ENCODE assay signal across 8 cellular contexts in the genomic region with DNA sequence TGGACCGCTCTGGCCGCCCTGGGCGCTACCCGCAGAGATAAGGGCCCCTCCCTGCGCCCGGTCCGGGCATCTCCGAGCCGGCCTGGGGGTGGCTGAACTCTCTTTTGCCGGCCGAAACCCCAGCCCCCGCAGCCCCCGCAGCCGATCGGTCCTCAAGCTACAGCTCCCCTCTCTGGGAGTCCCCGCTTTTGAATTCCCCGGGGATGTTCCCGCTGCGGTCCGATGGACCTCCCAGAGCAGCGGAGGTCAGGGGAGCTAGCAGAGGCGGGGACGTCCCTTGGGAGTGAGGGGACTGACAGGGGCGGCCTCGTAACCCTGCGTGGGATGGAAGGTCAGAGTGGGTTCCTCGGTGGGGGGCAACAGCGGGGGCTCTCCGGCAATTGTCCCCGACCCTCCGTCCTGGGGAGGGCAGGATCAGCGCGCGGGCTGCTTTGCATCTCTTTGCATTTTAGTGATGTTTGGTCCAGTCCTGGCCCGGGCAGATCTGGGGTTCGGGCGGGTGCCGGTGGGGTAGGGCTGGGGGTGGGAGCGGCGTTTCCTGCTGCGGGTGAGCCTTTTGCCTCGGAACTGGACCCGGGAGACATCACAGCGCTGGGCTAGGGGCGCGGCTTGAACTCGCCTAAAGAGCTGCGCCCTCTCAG. TPM values are rescaled to one million over a fixed set of nuclear protein-coding genes. Genes with fewer than 3 reads are reported as not detected.
DNase-seq lines count a peak whose midpoint lies in the region; ATAC-seq and TF ChIP-seq lines count a peak whose summit lies in the region.

A gene with protein sequence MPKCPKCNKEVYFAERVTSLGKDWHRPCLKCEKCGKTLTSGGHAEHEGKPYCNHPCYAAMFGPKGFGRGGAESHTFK (plus strand): TSS at position 554 of the 641 bp plus-strand sequence. CDS start 374 bp downstream, outside the sequence.

- peak within 1 kb of the TSS; percentile 63 to 65 for H3K4me3 ChIP-seq in tibial artery

- no peaks in the 10 kb centered on the region for H3K27me3 Mint-ChIP-seq in activated CD4-positive, alpha-beta T cell treated with anti-CD3 and anti-CD28 coated beads for 36 hours

- no peaks in the 10 kb centered on the region for H3K27me3 ChIP-seq in tibial artery

- no peaks in the 10 kb centered on the region for H3K9me3 Mint-ChIP-seq in activated CD4-positive, alpha-beta T cell treated with anti-CD3 and anti-CD28 coated beads for 36 hours (ENCODE audit: low read depth)

- DNase-seq in activated CD4-positive, alpha-beta T cell treated with anti-CD3 and anti-CD28 coated beads for 36 hours, result peak; percentile 30
- DNase-seq in activated CD4-positive, alpha-beta T cell treated with anti-CD3 and anti-CD28 coated beads for 48 hours, result no peak
- DNase-seq in caudate nucleus (lab: John Stamatoyannopoulos, UW) (no peak), mesenteric fat pad (ENCODE audit: low spot score) (no peak), tibial artery (no peak), HuH-7 (ENCODE audit: low spot score) (no peak), iPS-NIHi7 (ENCODE audit: extremely low spot score) (no peak)

- H3K36me3 Mint-ChIP-seq in activated CD4-positive, alpha-beta T cell treated with anti-CD3 and anti-CD28 coated beads for 36 hours (ENCODE audit: low read depth), result peaks cover 1% of the 10 kb centered on the region

- H3K27ac ChIP-seq in caudate nucleus (ENCODE audit: low read depth, low read length) (peak within 1 kb of the TSS; percentile 36), tibial artery (peak within 1 kb of the TSS; percentile 97 to 98)

- no peaks in the 10 kb centered on the region for H3K36me3 ChIP-seq in tibial artery

- TF ChIP-seq CTCF in tibial artery (IDR thresholded peaks at IDR 0.05), result no peak

- ATAC-seq in activated CD4-positive, alpha-beta T cell treated with anti-CD3 and anti-CD28 coated beads for 36 hours, result no peak
- ATAC-seq in HG03135 (IDR thresholded peaks at IDR 0.05; ENCODE audit: unreplicated experiment), result no peak

- peaks cover 25 to 91% (median 81%) of the 10 kb centered on the region in 4 donors for H3K4me1 ChIP-seq in tibial artery

- intact Hi-C loops in activated CD4-positive, alpha-beta T cell treated with anti-CD3 and anti-CD28 coated beads for 36 hours (cut with DNase I, micrococcal nuclease), result loop anchor here in 1 of 2 experiments (10.0 kb wide), 1 partner anchor 422 kb away; the partner anchor contains the start of gene GPR132
- intact Hi-C loops in tibial artery (cut with DNase I; ENCODE audit: low total_unique reads), result no loop called here

- peak within 1 kb of the TSS; percentile 58 for H3K27ac Mint-ChIP-seq in activated CD4-positive, alpha-beta T cell treated with anti-CD3 and anti-CD28 coated beads for 36 hours

- H3K4me3 Mint-ChIP-seq in activated CD4-positive, alpha-beta T cell treated with anti-CD3 and anti-CD28 coated beads for 36 hours, result peak within 1 kb of the TSS; percentile 81

- H3K4me1 Mint-ChIP-seq in activated CD4-positive, alpha-beta T cell treated with anti-CD3 and anti-CD28 coated beads for 36 hours, result peaks cover 47% of the 10 kb centered on the region

- H3K9me3 ChIP-seq in tibial artery, result no peaks in the 10 kb centered on the region

- POLR2A ChIA-PET in activated CD4-positive, alpha-beta T cell treated with anti-CD3 and anti-CD28 coated beads for 36 hours (lab: Charles Lee), result no interaction called here

- CTCF ChIA-PET in activated CD4-positive, alpha-beta T cell treated with anti-CD3 and anti-CD28 coated beads for 36 hours (lab: Charles Lee), result interaction anchor here (0.5 to 1.4 kb wide), 3 partner anchors 38 to 312 kb away, joined by 3 to 4 read pairs (median 3); no protein-coding TSS in a partner anchor

RNA-seq across cellular contexts. Expression of the gene that starts here (rescaled TPM):
- 100 to 1,000 TPM; 182 to 186 TPM for total RNA-seq in activated CD4-positive, alpha-beta T cell treated with anti-CD3 and anti-CD28 coated beads for 36 hours
- 64.8 TPM for total RNA-seq in mesenteric fat pad
